6 cellular contexts compared by ENCODE assay signal in the genomic region with DNA sequence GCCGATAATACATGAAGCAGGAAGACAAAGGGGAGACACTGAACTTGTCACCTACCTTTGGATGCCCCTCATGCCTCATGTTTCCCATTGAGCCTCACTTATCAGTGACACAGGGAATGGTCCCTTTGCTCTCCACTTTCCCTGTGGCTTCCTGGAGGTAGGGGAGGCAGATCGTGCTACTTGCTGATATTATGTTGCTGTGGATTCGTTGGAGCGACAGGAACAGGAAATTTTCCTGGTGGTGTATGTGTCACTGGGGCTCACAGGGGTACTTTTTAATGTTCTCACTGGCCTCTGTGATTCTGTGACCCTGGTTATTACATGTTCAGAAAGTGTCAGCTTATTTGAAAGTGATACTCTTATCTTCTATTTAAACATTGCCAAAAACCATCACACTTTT.
DNase-seq lines count a peak whose midpoint lies in the region; ATAC-seq, FAIRE-seq and TF ChIP-seq lines count a peak whose summit lies in the region.
"Not testable (repeated sequence)": the region's sequence is repeated elsewhere in the genome, so short reads cannot be mapped to it uniquely, and the experiment has no call there.

No MANE protein-coding gene starts in this region.

- RAD21 ChIA-PET in GM12878 (lab: Charles Lee; ENCODE audit: unreplicated experiment) = interaction anchor here (1.2 kb wide), 1 partner anchor 8 kb away, joined by 6 read pairs; no protein-coding TSS in a partner anchor

- not testable (repeated sequence) for H3K27me3 ChIP-seq in GM12878 (replicated peaks in 1 of 2; ENCODE audit: control insufficient read depth in 2 of 2, insufficient read depth in 2 of 2, low read length in 1 of 2); H1 (replicated peaks in 1 of 4; ENCODE audit: control insufficient read depth in 3 of 4, extremely low read depth in 1 of 4, insufficient read depth in 3 of 4, low read length in 3 of 4); hepatocyte; osteoblast (ENCODE audit: insufficient read depth, low read length)

- H3K27ac ChIP-seq in GM12878 (ENCODE audit: control insufficient read depth, insufficient read depth); H1 (ENCODE audit: low read depth, low read length); osteoblast (ENCODE audit: low read depth, low read length): not testable (repeated sequence)
- H3K27ac ChIP-seq in hepatocyte = peak overlapping the region; percentile 55

- H2BK12ac ChIP-seq in H1 (ENCODE audit: low read depth, low read length) = not testable (repeated sequence)

- H2AFZ ChIP-seq in GM12878 (ENCODE audit: control insufficient read depth, low read depth, low read length); H1 (ENCODE audit: low read length); hepatocyte; osteoblast (ENCODE audit: low read length): not testable (repeated sequence)

- H3K27ac Mint-ChIP-seq in activated CD8-positive, alpha-beta T cell treated with anti-CD3 and anti-CD28 coated beads for 36 hours = peak overlapping the region; percentile 9
- H3K27ac Mint-ChIP-seq in stimulated activated effector memory CD8-positive, alpha-beta T cell treated with anti-CD3 and anti-CD28 coated beads, Interleukin-12 subunit alpha, Interleukin-12 subunit beta, amount 100 ng/mL, for 72 hours = peak overlapping the region; percentile 93

- not testable (repeated sequence) for H4K91ac ChIP-seq in H1 (replicated peaks; ENCODE audit: insufficient read length, low read length)

- in situ Hi-C loops in GM12878 (cut with MboI) = not testable (repeated sequence)

- TF ChIP-seq POLR2A in GM12878 (IDR thresholded peaks at IDR 0.05; ENCODE audit: low read depth, low read length); H1 (IDR thresholded peaks at IDR 0.05; ENCODE audit: control extremely low read depth in 1 of 2, low read depth in 2 of 2, low read length in 2 of 2): not testable (repeated sequence)

- H2BK120ac ChIP-seq in H1 (replicated peaks; ENCODE audit: low read depth, low read length) = not testable (repeated sequence)

- not testable (repeated sequence) for H3K14ac ChIP-seq in H1 (ENCODE audit: insufficient read length)

- H4K8ac ChIP-seq in H1 (ENCODE audit: extremely low read depth, insufficient read depth, low read length) = not testable (repeated sequence)

- CTCF ChIA-PET in activated CD8-positive, alpha-beta T cell treated with anti-CD3 and anti-CD28 coated beads for 36 hours (lab: Charles Lee) = not testable (repeated sequence)
- CTCF ChIA-PET in GM12878 (lab: Yijun Ruan, JAX) (interaction anchor here (2.7 kb wide), 1 partner anchor 40 kb away, joined by 12 read pairs; no protein-coding TSS in a partner anchor), H1 (lab: Charles Lee; ENCODE audit: partially characterized antibody) (interaction anchor here (2.9 kb wide), 1 partner anchor 20 kb away, joined by 7 read pairs; no protein-coding TSS in a partner anchor)

- not testable (repeated sequence) for H3K27me3 Mint-ChIP-seq in activated CD8-positive, alpha-beta T cell treated with anti-CD3 and anti-CD28 coated beads for 36 hours

- H3K9me3 Mint-ChIP-seq in activated CD8-positive, alpha-beta T cell treated with anti-CD3 and anti-CD28 coated beads for 36 hours; stimulated activated effector memory CD8-positive, alpha-beta T cell treated with anti-CD3 and anti-CD28 coated beads, Interleukin-12 subunit alpha, Interleukin-12 subunit beta, amount 100 ng/mL, for 72 hours: not testable (repeated sequence)

- not testable (repeated sequence) for H2BK15ac ChIP-seq in H1 (ENCODE audit: low read length)

- WGBS in GM12878 (ENCODE audit: insufficient coverage, insufficient replicate concordance, low lambda C conversion rate, missing lambda C conversion rate) = 91% methylated on average over 4 of the region's 4 CpGs
- WGBS in H1 (ENCODE audit: extremely low coverage in 1 of 2, insufficient coverage in 1 of 2, insufficient read length in 1 of 2, insufficient replicate concordance in 2 of 2, low coverage in 1 of 2, low lambda C conversion rate in 2 of 2, missing lambda C conversion rate in 1 of 2), 2 experiments = 78% methylated on average over 4 of the region's 4 CpGs; no CpG with 5 or more reads in 1 of the 2 experiments
- 86% methylated on average over 4 of the region's 4 CpGs for WGBS in hepatocyte (ENCODE audit: low lambda C conversion rate, missing lambda C conversion rate)

- POLR2A ChIA-PET in activated CD8-positive, alpha-beta T cell treated with anti-CD3 and anti-CD28 coated beads for 36 hours (lab: Charles Lee); GM12878 (lab: Charles Lee); H1 (lab: Charles Lee; ENCODE audit: partially characterized antibody): not testable (repeated sequence)

- H2AK5ac ChIP-seq in H1 (ENCODE audit: low read depth, low read length) = not testable (repeated sequence)

- peak overlapping the region; percentile 41 for H3K23ac ChIP-seq in H1 (ENCODE audit: insufficient read length)

- H3K4ac ChIP-seq in H1 (replicated peaks; ENCODE audit: insufficient read length, low read depth, low read length) = not testable (repeated sequence)

- H3K36me3 ChIP-seq in GM12878 (ENCODE audit: control insufficient read depth in 2 of 2, insufficient read depth in 2 of 2, low read length in 1 of 2); H1 (ENCODE audit: control insufficient read depth in 2 of 4, insufficient read depth in 4 of 4, low read length in 3 of 4); hepatocyte (replicated peaks; ENCODE audit: insufficient read depth, low read depth); osteoblast (ENCODE audit: insufficient read depth, low read length): not testable (repeated sequence)

- not testable (repeated sequence) for H4K20me1 ChIP-seq in GM12878 (ENCODE audit: control insufficient read depth, insufficient read depth); H1 (replicated peaks in 1 of 2; ENCODE audit: control insufficient read depth in 1 of 2, insufficient read depth in 2 of 2, low read length in 2 of 2); hepatocyte (ENCODE audit: insufficient read depth, poor library complexity, severe bottlenecking); osteoblast (ENCODE audit: insufficient read depth, low read length)

- SMC1A ChIA-PET in GM12878 (lab: Charles Lee; ENCODE audit: uncharacterized antibody, unreplicated experiment) = interaction anchor here (0.8 to 1.2 kb wide), 2 partner anchors 10 to 39 kb away, joined by 4 to 6 read pairs; no protein-coding TSS in a partner anchor

- H3K4me2 ChIP-seq in GM12878 (ENCODE audit: control insufficient read depth, insufficient read depth); H1 (ENCODE audit: insufficient read depth in 1 of 2, low read depth in 2 of 2, low read length in 2 of 2); hepatocyte; osteoblast (ENCODE audit: insufficient read depth, low read length): not testable (repeated sequence)

- intact Hi-C loops in activated CD8-positive, alpha-beta T cell treated with anti-CD3 and anti-CD28 coated beads for 36 hours (cut with micrococcal nuclease); GM12878 (cut with micrococcal nuclease; ENCODE audit: unreplicated experiment): not testable (repeated sequence)

- H3K23me2 ChIP-seq in H1 (ENCODE audit: low read depth, low read length) = not testable (repeated sequence)

- H3K4me3 ChIP-seq in GM12878; H1 (ENCODE audit: extremely low read depth in 1 of 4, insufficient read depth in 2 of 4, low read depth in 3 of 4, low read length in 4 of 4); hepatocyte; osteoblast (ENCODE audit: insufficient read depth, low read length): not testable (repeated sequence)

- not testable (repeated sequence) for H3K9me3 ChIP-seq in GM12878 (replicated peaks; ENCODE audit: control insufficient read depth, insufficient read depth, low read length); H1 (ENCODE audit: insufficient read depth in 2 of 2, low read depth in 1 of 2, low read length in 1 of 2); hepatocyte (ENCODE audit: low read depth); osteoblast (ENCODE audit: low read depth, low read length)

- not testable (repeated sequence) for H3K4me3 Mint-ChIP-seq in activated CD8-positive, alpha-beta T cell treated with anti-CD3 and anti-CD28 coated beads for 36 hours; stimulated activated effector memory CD8-positive, alpha-beta T cell treated with anti-CD3 and anti-CD28 coated beads, Interleukin-12 subunit alpha, Interleukin-12 subunit beta, amount 100 ng/mL, for 72 hours

- BruUV-seq in GM12878 (replicated peaks; lab: Mats Ljungman, UMichigan) = TSS peak; percentile 30

- not testable (repeated sequence) for H2BK5ac ChIP-seq in H1 (ENCODE audit: low read depth, low read length)

- H3K79me1 ChIP-seq in H1 (ENCODE audit: low read depth, low read length) = not testable (repeated sequence)

- H2BK20ac ChIP-seq in H1 (ENCODE audit: low read length) = not testable (repeated sequence)

- not testable (repeated sequence) for H4K5ac ChIP-seq in H1 (ENCODE audit: insufficient read length, low read depth, low read length)

- not testable (repeated sequence) for H3K18ac ChIP-seq in H1 (ENCODE audit: extremely low read depth, low read length)

- TF ChIP-seq EP300 in GM12878 (IDR thresholded peaks at IDR 0.05; ENCODE audit: borderline replicate concordance in 1 of 2, control insufficient read depth in 1 of 2, low read depth in 2 of 2, low read length in 2 of 2); H1 (IDR thresholded peaks at IDR 0.05; ENCODE audit: borderline replicate concordance in 1 of 2, low read depth in 2 of 2, low read length in 2 of 2): not testable (repeated sequence)

- not testable (repeated sequence) for H3K36me3 Mint-ChIP-seq in activated CD8-positive, alpha-beta T cell treated with anti-CD3 and anti-CD28 coated beads for 36 hours (ENCODE audit: low read depth); stimulated activated effector memory CD8-positive, alpha-beta T cell treated with anti-CD3 and anti-CD28 coated beads, Interleukin-12 subunit alpha, Interleukin-12 subunit beta, amount 100 ng/mL, for 72 hours

- peaks cover 12% of the 10 kb centered on the region for H3K4me1 ChIP-seq in GM12878 (ENCODE audit: control insufficient read depth, insufficient read depth, low read length)
- H3K4me1 ChIP-seq in H1 (replicated peaks in 1 of 4; ENCODE audit: control insufficient read depth in 3 of 4, insufficient read depth in 4 of 4, low read length in 3 of 4); hepatocyte (ENCODE audit: insufficient read depth); osteoblast (ENCODE audit: insufficient read depth, low read length): not testable (repeated sequence)

- not testable (repeated sequence) for FAIRE-seq in GM12878 (lab: Jason Lieb, UNC); H1 (lab: Jason Lieb, UNC)

- H3K9ac ChIP-seq in GM12878 (ENCODE audit: control insufficient read depth, insufficient read depth, low read length); H1 (replicated peaks in 1 of 4; ENCODE audit: extremely low read depth in 1 of 4, low read depth in 3 of 4, low read length in 3 of 4): not testable (repeated sequence)

- H3K56ac ChIP-seq in H1 (replicated peaks; ENCODE audit: insufficient read length, low read depth, low read length) = not testable (repeated sequence)

- not testable (repeated sequence) for TF ChIP-seq CTCF in activated CD8-positive, alpha-beta T cell treated with anti-CD3 and anti-CD28 coated beads for 36 hours (IDR thresholded peaks at IDR 0.05); GM12878 (IDR thresholded peaks at IDR 0.05 in 2 of 3, conservative IDR thresholded peaks at IDR 0.05 in 1 of 3; ENCODE audit: control insufficient read depth in 2 of 3, extremely low read depth in 1 of 3, insufficient read depth in 1 of 3, low read depth in 3 of 3, low read length in 3 of 3); H1 (IDR thresholded peaks at IDR 0.05; ENCODE audit: control extremely low read depth in 1 of 3, insufficient read depth in 1 of 3, low read depth in 1 of 3, low read length in 3 of 3); hepatocyte (IDR thresholded peaks at IDR 0.05; ENCODE audit: poor library complexity); osteoblast (IDR thresholded peaks at IDR 0.05; ENCODE audit: extremely low read depth, low read depth, low read length)

- not testable (repeated sequence) for DNase-seq in activated CD8-positive, alpha-beta T cell treated with anti-CD3 and anti-CD28 coated beads for 36 hours; GM12878 (ENCODE audit: low read depth, low spot score); H1 (ENCODE audit: low read depth in 1 of 2, low spot score in 2 of 2); hepatocyte (ENCODE audit: low spot score); stimulated activated effector memory CD8-positive, alpha-beta T cell treated with anti-CD3 and anti-CD28 coated beads, Interleukin-12 subunit alpha, Interleukin-12 subunit beta, amount 100 ng/mL, for 72 hours (ENCODE audit: low spot score in 2 of 2)
- peak; percentile 13 for DNase-seq in osteoblast (ENCODE audit: insufficient read length, low spot score, missing footprints)

- not testable (repeated sequence) for H3K9me2 ChIP-seq in hepatocyte (replicated peaks; ENCODE audit: insufficient read depth)

- not testable (repeated sequence) for H3K79me2 ChIP-seq in GM12878 (ENCODE audit: control insufficient read depth, insufficient read depth, low read length); H1 (ENCODE audit: control insufficient read depth in 1 of 2, insufficient read depth in 2 of 2, low read length in 2 of 2); hepatocyte; osteoblast (ENCODE audit: insufficient read depth, low read length)

- not testable (repeated sequence) for H3K4me1 Mint-ChIP-seq in activated CD8-positive, alpha-beta T cell treated with anti-CD3 and anti-CD28 coated beads for 36 hours (ENCODE audit: low read depth)
- H3K4me1 Mint-ChIP-seq in stimulated activated effector memory CD8-positive, alpha-beta T cell treated with anti-CD3 and anti-CD28 coated beads, Interleukin-12 subunit alpha, Interleukin-12 subunit beta, amount 100 ng/mL, for 72 hours = peaks cover 20% of the 10 kb centered on the region

- ATAC-seq in activated CD8-positive, alpha-beta T cell treated with anti-CD3 and anti-CD28 coated beads for 36 hours; GM12878; stimulated activated effector memory CD8-positive, alpha-beta T cell treated with anti-CD3 and anti-CD28 coated beads, Interleukin-12 subunit alpha, Interleukin-12 subunit beta, amount 100 ng/mL, for 72 hours: not testable (repeated sequence)

- not testable (repeated sequence) for TF ChIP-seq RAD21 in GM12878 (IDR thresholded peaks at IDR 0.05; ENCODE audit: insufficient read depth, low read depth, low read length); H1 (IDR thresholded peaks at IDR 0.05 in 1 of 2, conservative IDR thresholded peaks at IDR 0.05 in 1 of 2; ENCODE audit: low read depth in 2 of 2, low read length in 2 of 2)
